Comparison of ENCODE assay signal across 24 cellular contexts in the genomic region with DNA sequence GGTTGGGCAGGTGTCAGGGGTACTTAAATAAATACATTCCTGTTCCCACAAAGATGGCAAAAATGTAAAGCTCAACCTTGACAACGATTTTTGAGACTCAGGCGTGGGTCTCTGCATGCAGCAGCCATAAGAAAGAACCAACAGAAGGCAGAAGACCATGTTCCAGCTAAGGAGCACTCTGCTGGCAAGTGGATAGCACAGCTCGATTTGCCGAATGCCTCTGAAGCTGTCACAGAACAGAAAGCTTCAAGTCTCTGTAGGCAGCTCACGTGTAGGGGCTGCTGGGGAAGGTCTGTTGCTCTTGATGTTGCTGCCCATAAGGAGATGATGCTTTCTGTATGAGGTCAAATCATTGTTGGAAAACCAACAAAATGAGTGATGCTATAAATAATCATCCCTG.
DNase-seq lines count a peak whose midpoint lies in the region; ATAC-seq, FAIRE-seq and TF ChIP-seq lines count a peak whose summit lies in the region.
"Had no signal": no experiment of that assay in that cellular context is flagged by ENCODE, and none has a peak within 500 bp of the region (broad histone marks: within the 10 kb centered on the region; RNA-seq: fewer than 3 reads in every experiment).

No MANE protein-coding gene starts in this region.

- peaks cover 63% of the 10 kb centered on the region for H3K9me3 Mint-ChIP-seq in GM23338

- no peaks in the 10 kb centered on the region for H3K36me3 Mint-ChIP-seq in GM23338 (ENCODE audit: low read depth)
- H3K36me3 Mint-ChIP-seq: CD4-positive, alpha-beta memory T cell had no signal

- H3F3A ChIP-seq in GM23338 (replicated peaks; ENCODE audit: low read depth) = no peaks in the 10 kb centered on the region

- ATAC-seq in GM23338 (peak; percentile 25; the same call in 2 of the 3 replicates), HG03095 (IDR thresholded peaks at IDR 0.05; ENCODE audit: unreplicated experiment) (no peak)
- ATAC-seq: A549, GM12878 had no signal

- FAIRE-seq in bronchial epithelial cell (lab: Jason Lieb, UNC) = peak; percentile 13
- no peak for FAIRE-seq in frontal cortex (lab: Jason Lieb, UNC)
- FAIRE-seq: A549, GM12878, GM19239, H54 had no signal

- H3K27me3 ChIP-seq in GM23338 (ENCODE audit: insufficient read depth) (no peaks in the 10 kb centered on the region), bronchial epithelial cell (ENCODE audit: control insufficient read depth, insufficient read depth, low read length) (no peaks in the 10 kb centered on the region)

- no peak overlapping the region for H3K4me3 Mint-ChIP-seq in GM23338
- H3K4me3 Mint-ChIP-seq: CD4-positive, alpha-beta memory T cell; HFFc6 had no signal

- TF ChIP-seq CTCF in GM23338 (conservative IDR thresholded peaks at IDR 0.05; ENCODE audit: low read depth in 2 of 2) = no peak
- TF ChIP-seq CTCF in bronchial epithelial cell (IDR thresholded peaks at IDR 0.05; ENCODE audit: insufficient read depth, low read length, severe bottlenecking) = no peak

- no peaks in the 10 kb centered on the region for H3K9me2 ChIP-seq in GM23338 (ENCODE audit: insufficient read depth)

- no peaks in the 10 kb centered on the region for H3K4me1 Mint-ChIP-seq in GM23338
- H3K4me1 Mint-ChIP-seq: CD4-positive, alpha-beta memory T cell had no signal

- no peaks in the 10 kb centered on the region for H3K79me2 ChIP-seq in GM23338 (replicated peaks; ENCODE audit: insufficient read depth)

- H4K20me1 ChIP-seq in GM23338 (replicated peaks; ENCODE audit: insufficient read depth) = no peaks in the 10 kb centered on the region

- H3K27ac ChIP-seq in GM23338 (ENCODE audit: low read depth) = no peak overlapping the region
- H3K27ac ChIP-seq: A549 had no signal

- H3K27me3 Mint-ChIP-seq in GM23338 (ENCODE audit: insufficient read depth, low read depth, poor library complexity) = no peaks in the 10 kb centered on the region
- H3K27me3 Mint-ChIP-seq: CD4-positive, alpha-beta memory T cell had no signal

- H3K4me1 ChIP-seq in GM23338 (ENCODE audit: insufficient read depth) = no peaks in the 10 kb centered on the region
- H3K4me1 ChIP-seq: A549, HAP-1 had no signal

- DNase-seq in GM23338 (ENCODE audit: low spot score) = no peak
- DNase-seq in SK-N-DZ (ENCODE audit: low spot score) = peak; percentile 5
- DNase-seq in bronchial epithelial cell (ENCODE audit: low read depth) = no peak
- DNase-seq in retina = peak; percentile 14
- DNase-seq in KG1 (lab: John Stamatoyannopoulos, UW) = no peak
- DNase-seq in frontal cortex (ENCODE audit: low spot score in 2 of 2) = no peak
- DNase-seq: 8988T; ACHN; AML-193; C1 segment of cervical spinal cord; Calu3; CD4-positive, alpha-beta memory T cell; COR-L47; DMS153; EL; GDM1; GOT3; HFFc6 had no signal

- no peak overlapping the region for H2AFZ ChIP-seq in GM23338

- H3K4me3 ChIP-seq in GM23338 (no peak overlapping the region), bronchial epithelial cell (ENCODE audit: low read depth, low read length) (no peak overlapping the region)
- H3K4me3 ChIP-seq: A549, GM12878, HAP-1 had no signal

- no peak overlapping the region for H3K4me2 ChIP-seq in GM23338
- H3K4me2 ChIP-seq: A549 had no signal

- H3K36me3 ChIP-seq in GM23338 (ENCODE audit: insufficient read depth) = no peaks in the 10 kb centered on the region; the same call in 1 of the 2 replicates
- H3K36me3 ChIP-seq in bronchial epithelial cell (ENCODE audit: control insufficient read depth, insufficient read depth, low read length) = no peaks in the 10 kb centered on the region
- H3K36me3 ChIP-seq: HAP-1 had no signal

- H3K27ac Mint-ChIP-seq in GM23338 = no peak overlapping the region
- H3K27ac Mint-ChIP-seq: CD4-positive, alpha-beta memory T cell; HFFc6 had no signal

TF ChIP-seq in GM23338, 12 proteins besides CTCF, POLR2A, EP300 and RAD21:
- TF ChIP-seq NANOG (IDR thresholded peaks at IDR 0.05; ENCODE audit: borderline replicate concordance) = no peak
- TF ChIP-seq STAT1 (IDR thresholded peaks at IDR 0.05; ENCODE audit: unreplicated experiment) = no peak
- TF ChIP-seq, protein P1, sequence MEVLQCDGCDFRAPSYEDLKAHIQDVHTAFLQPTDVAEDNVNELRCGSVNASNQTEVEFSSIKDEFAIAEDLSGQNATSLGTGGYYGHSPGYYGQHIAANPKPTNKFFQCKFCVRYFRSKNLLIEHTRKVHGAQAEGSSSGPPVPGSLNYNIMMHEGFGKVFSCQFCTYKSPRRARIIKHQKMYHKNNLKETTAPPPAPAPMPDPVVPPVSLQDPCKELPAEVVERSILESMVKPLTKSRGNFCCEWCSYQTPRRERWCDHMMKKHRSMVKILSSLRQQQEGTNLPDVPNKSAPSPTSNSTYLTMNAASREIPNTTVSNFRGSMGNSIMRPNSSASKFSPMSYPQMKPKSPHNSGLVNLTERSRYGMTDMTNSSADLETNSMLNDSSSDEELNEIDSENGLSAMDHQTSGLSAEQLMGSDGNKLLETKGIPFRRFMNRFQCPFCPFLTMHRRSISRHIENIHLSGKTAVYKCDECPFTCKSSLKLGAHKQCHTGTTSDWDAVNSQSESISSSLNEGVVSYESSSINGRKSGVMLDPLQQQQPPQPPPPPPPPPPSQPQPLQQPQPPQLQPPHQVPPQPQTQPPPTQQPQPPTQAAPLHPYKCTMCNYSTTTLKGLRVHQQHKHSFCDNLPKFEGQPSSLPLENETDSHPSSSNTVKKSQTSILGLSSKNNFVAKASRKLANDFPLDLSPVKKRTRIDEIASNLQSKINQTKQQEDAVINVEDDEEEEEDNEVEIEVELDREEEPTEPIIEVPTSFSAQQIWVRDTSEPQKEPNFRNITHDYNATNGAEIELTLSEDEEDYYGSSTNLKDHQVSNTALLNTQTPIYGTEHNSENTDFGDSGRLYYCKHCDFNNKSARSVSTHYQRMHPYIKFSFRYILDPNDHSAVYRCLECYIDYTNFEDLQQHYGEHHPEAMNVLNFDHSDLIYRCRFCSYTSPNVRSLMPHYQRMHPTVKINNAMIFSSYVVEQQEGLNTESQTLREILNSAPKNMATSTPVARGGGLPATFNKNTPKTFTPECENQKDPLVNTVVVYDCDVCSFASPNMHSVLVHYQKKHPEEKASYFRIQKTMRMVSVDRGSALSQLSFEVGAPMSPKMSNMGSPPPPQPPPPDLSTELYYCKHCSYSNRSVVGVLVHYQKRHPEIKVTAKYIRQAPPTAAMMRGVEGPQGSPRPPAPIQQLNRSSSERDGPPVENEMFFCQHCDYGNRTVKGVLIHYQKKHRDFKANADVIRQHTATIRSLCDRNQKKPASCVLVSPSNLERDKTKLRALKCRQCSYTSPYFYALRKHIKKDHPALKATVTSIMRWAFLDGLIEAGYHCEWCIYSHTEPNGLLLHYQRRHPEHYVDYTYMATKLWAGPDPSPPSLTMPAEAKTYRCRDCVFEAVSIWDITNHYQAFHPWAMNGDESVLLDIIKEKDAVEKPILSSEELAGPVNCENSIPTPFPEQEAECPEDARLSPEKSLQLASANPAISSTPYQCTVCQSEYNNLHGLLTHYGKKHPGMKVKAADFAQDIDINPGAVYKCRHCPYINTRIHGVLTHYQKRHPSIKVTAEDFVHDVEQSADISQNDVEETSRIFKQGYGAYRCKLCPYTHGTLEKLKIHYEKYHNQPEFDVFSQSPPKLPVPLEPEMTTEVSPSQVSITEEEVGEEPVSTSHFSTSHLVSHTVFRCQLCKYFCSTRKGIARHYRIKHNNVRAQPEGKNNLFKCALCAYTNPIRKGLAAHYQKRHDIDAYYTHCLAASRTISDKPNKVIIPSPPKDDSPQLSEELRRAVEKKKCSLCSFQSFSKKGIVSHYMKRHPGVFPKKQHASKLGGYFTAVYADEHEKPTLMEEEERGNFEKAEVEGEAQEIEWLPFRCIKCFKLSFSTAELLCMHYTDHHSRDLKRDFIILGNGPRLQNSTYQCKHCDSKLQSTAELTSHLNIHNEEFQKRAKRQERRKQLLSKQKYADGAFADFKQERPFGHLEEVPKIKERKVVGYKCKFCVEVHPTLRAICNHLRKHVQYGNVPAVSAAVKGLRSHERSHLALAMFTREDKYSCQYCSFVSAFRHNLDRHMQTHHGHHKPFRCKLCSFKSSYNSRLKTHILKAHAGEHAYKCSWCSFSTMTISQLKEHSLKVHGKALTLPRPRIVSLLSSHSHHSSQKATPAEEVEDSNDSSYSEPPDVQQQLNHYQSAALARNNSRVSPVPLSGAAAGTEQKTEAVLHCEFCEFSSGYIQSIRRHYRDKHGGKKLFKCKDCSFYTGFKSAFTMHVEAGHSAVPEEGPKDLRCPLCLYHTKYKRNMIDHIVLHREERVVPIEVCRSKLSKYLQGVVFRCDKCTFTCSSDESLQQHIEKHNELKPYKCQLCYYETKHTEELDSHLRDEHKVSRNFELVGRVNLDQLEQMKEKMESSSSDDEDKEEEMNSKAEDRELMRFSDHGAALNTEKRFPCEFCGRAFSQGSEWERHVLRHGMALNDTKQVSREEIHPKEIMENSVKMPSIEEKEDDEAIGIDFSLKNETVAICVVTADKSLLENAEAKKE (CRISPR knock-in tag; IDR thresholded peaks at IDR 0.05) = no peak
- TF ChIP-seq EZH2phosphoT487 (IDR thresholded peaks at IDR 0.05; ENCODE audit: unreplicated experiment) = no peak
- no peak for TF ChIP-seq ZNF331 (CRISPR knock-in tag; IDR thresholded peaks at IDR 0.05; ENCODE audit: low read depth)
- no peak for TF ChIP-seq ZNF114 (CRISPR knock-in tag; IDR thresholded peaks at IDR 0.05)
- TF ChIP-seq REST (IDR thresholded peaks at IDR 0.05; ENCODE audit: unreplicated experiment) = no peak
TF ChIP-seq in GM23338: peak in this region for 0.

Comparison
In these comparisons a context has a peak if more than half of its experiments do, and no peak if none do; other contexts are left out.
1. DNase-seq: peak in SK-N-DZ (single experiment) and retina (single experiment); none in GM23338 (single experiment), bronchial epithelial cell (single experiment), KG1 (single experiment) and frontal cortex (0 of 2).